ENCODE assay signal across 28 cellular contexts in the genomic region with DNA sequence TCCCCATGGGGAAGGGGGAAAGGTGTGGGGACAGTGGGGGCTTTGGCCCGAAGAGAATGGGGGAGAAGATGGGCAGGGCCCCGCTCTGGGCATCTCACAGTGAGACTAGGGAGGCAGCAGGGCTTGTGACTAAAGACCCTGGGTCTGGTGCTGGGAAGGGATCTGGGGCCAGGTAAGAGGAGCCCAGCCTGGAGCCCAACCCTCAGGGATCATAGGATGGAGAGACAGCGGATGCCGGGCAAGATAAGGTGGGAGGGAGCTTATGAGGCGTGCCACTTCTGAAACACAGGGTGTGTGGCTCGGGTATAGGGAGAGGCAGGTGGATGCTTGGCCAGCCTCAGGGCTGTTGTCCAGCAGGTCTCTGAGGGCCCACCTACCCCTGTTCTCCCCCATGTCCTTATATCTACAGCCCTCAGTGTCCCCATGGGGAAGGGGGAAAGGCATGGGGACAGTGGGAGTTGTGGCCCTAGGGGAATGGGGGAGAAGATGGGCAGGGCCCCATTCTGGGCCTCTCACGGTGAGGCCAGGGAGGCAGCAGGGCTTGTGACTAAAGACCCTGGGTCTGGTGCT.
"Had no signal": no experiment of that assay in that cellular context is flagged by ENCODE, and none has a peak within 500 bp of the region (broad histone marks: within the 10 kb centered on the region; RNA-seq: fewer than 3 reads in every experiment).

No MANE protein-coding gene starts in this region.

- H3K36me3 ChIP-seq: esophagus squamous epithelium, gastrocnemius medialis, neural progenitor cell, ovary, right lobe of liver, thyroid gland, upper lobe of left lung had no signal

- H3K4me3 Mint-ChIP-seq: activated naive CD4-positive, alpha-beta T cell treated with anti-CD3 and anti-CD28 coated beads, Interleukin-2, amount 10 ng/mL, durations not matched to agents 7 days and 5 days; dendritic cell treated with granulocyte-macrophage colony-stimulating factor and Interleukin-4, amounts not matched to agents 40 ng/mL and 50 ng/mL, for 4 days; endodermal cell; natural killer cell; stimulated activated naive CD8-positive, alpha-beta T cell treated with anti-CD3 and anti-CD28 coated beads, Interleukin-15, Interleukin-2, amounts not matched to agents 100 ng/mL and 50 ng/mL, for 24 hours had no signal

- H3K9me3 Mint-ChIP-seq: activated naive CD4-positive, alpha-beta T cell treated with anti-CD3 and anti-CD28 coated beads, Interleukin-2, amount 10 ng/mL, durations not matched to agents 7 days and 5 days; dendritic cell treated with granulocyte-macrophage colony-stimulating factor and Interleukin-4, amounts not matched to agents 40 ng/mL and 50 ng/mL, for 4 days; endodermal cell; natural killer cell; stimulated activated naive CD8-positive, alpha-beta T cell treated with anti-CD3 and anti-CD28 coated beads, Interleukin-15, Interleukin-2, amounts not matched to agents 100 ng/mL and 50 ng/mL, for 24 hours had no signal

- H3K4me1 ChIP-seq: esophagus squamous epithelium, gastrocnemius medialis, neural progenitor cell, right lobe of liver, thyroid gland, upper lobe of left lung had no signal

- H3K4me2 ChIP-seq: neural progenitor cell had no signal

- H2AFZ ChIP-seq: neural progenitor cell had no signal

- H3K9ac ChIP-seq: neural progenitor cell had no signal

- H3K4me3 ChIP-seq: esophagus squamous epithelium, gastrocnemius medialis, neural progenitor cell, ovary, right lobe of liver, skin epidermis, thyroid gland, upper lobe of left lung had no signal

- H3K9me3 ChIP-seq: esophagus squamous epithelium, gastrocnemius medialis, ovary, right lobe of liver, thyroid gland, upper lobe of left lung had no signal

- H3K4me1 Mint-ChIP-seq: activated naive CD4-positive, alpha-beta T cell treated with anti-CD3 and anti-CD28 coated beads, Interleukin-2, amount 10 ng/mL, durations not matched to agents 7 days and 5 days; endodermal cell; natural killer cell; neural progenitor cell had no signal

- ATAC-seq: gastrocnemius medialis, left colon, natural killer cell, right lobe of liver had no signal

- H3K27me3 ChIP-seq: gastrocnemius medialis, neural progenitor cell, ovary, right lobe of liver, thyroid gland, upper lobe of left lung had no signal

- H3K27ac Mint-ChIP-seq: activated naive CD4-positive, alpha-beta T cell treated with anti-CD3 and anti-CD28 coated beads, Interleukin-2, amount 10 ng/mL, durations not matched to agents 7 days and 5 days; dendritic cell treated with granulocyte-macrophage colony-stimulating factor and Interleukin-4, amounts not matched to agents 40 ng/mL and 50 ng/mL, for 4 days; endodermal cell; natural killer cell; neural progenitor cell; progenitor cell of endocrine pancreas; stimulated activated naive CD8-positive, alpha-beta T cell treated with anti-CD3 and anti-CD28 coated beads, Interleukin-15, Interleukin-2, amounts not matched to agents 100 ng/mL and 50 ng/mL, for 24 hours had no signal

- H3K36me3 Mint-ChIP-seq: activated naive CD4-positive, alpha-beta T cell treated with anti-CD3 and anti-CD28 coated beads, Interleukin-2, amount 10 ng/mL, durations not matched to agents 7 days and 5 days; natural killer cell; neural progenitor cell had no signal

- DNase-seq: activated CD4-positive, alpha-beta T cell treated with anti-CD3 and anti-CD28 coated beads for 4 hours; activated CD4-positive, alpha-beta T cell treated with anti-CD3 and anti-CD28 coated beads, Interleukin-2, amount 50 U/mL, for 48 hours; activated CD4-positive, CD25-positive, alpha-beta regulatory T cell; activated effector memory CD4-positive, alpha-beta T cell treated with anti-CD3 and anti-CD28 coated beads, Interleukin-2, amount 50 U/mL, for 16 hours; activated naive CD4-positive, alpha-beta T cell treated with anti-CD3 and anti-CD28 coated beads, Interleukin-2, amount 10 ng/mL, durations not matched to agents 7 days and 5 days; amygdala; caudate nucleus; endodermal cell; esophagus squamous epithelium; gastrocnemius medialis; glutamatergic neuron; kidney; left colon; mesenchymal stem cell; natural killer cell; right lobe of liver; stimulated activated CD4-positive, alpha-beta T cell treated with anti-CD3 and anti-CD28 coated beads, Interleukin-12 subunit alpha, Interleukin-12 subunit beta, amount 100 ng/mL, for 4 hours; stimulated activated CD4-positive, alpha-beta T cell treated with anti-CD3 and anti-CD28 coated beads, Interleukin-4, amount 100 ng/mL, for 1 hour; substantia nigra; T-helper 1 cell; thyroid gland had no signal

- H3K27ac ChIP-seq: esophagus squamous epithelium, gastrocnemius medialis, neural progenitor cell, ovary, right lobe of liver, skin epidermis, thyroid gland, upper lobe of left lung had no signal
